ENCODE assay signal across 36 cellular contexts in genomic region chr6:33103776-33104175, GRCh38.
"Had no signal": no experiment of that assay in that cellular context is flagged by ENCODE, and none has a peak within 500 bp of the region (broad histone marks: within the 10 kb centered on the region; RNA-seq: fewer than 3 reads in every experiment).

No MANE protein-coding gene starts in this region.

- H3K4me1 Mint-ChIP-seq: activated naive CD4-positive, alpha-beta T cell treated with anti-CD3 and anti-CD28 coated beads, Interleukin-2, amount 10 ng/mL, durations not matched to agents 7 days and 5 days; activated naive CD4-positive, alpha-beta T cell treated with anti-CD3 and anti-CD28 coated beads, Interleukin-2, amount 50 U/mL, for 24 hours; activated naive CD8-positive, alpha-beta T cell treated with anti-CD3 and anti-CD28 coated beads for 36 hours; activated naive CD8-positive, alpha-beta T cell treated with anti-CD3 and anti-CD28 coated beads, Interleukin-2, amount 50 U/mL, for 24 hours; brain; central memory CD8-positive, alpha-beta T cell had no signal

- H3K36me3 Mint-ChIP-seq: brain had no signal

- H3K27ac ChIP-seq: adrenal gland, ascending aorta, body of pancreas, brain microvascular endothelial cell, breast epithelium, cardiac muscle cell had no signal

- ATAC-seq: activated naive CD4-positive, alpha-beta T cell treated with anti-CD3 and anti-CD28 coated beads, Interleukin-2, amount 50 U/mL, for 72 hours; activated naive CD8-positive, alpha-beta T cell treated with anti-CD3 and anti-CD28 coated beads, Interleukin-2, amount 50 U/mL, for 24 hours; activated T-cell treated with anti-CD3 and anti-CD28 coated beads, Interleukin-2, amount 50 U/mL, for 4 hours; activated T-cell treated with anti-CD3 and anti-CD28 coated beads, Interleukin-2, amount 50 U/mL, for 72 hours; activated T-helper 17 cell treated with anti-CD3 and anti-CD28 coated beads, Interleukin-2, amount 50 U/mL, for 72 hours; body of pancreas had no signal

- H3K27me3 ChIP-seq: ascending aorta, body of pancreas, brain microvascular endothelial cell, breast epithelium had no signal

- H3K4me3 ChIP-seq: adrenal gland, ascending aorta, body of pancreas, breast epithelium, cardiac muscle cell had no signal

- H3K27ac Mint-ChIP-seq: activated naive CD4-positive, alpha-beta T cell treated with anti-CD3 and anti-CD28 coated beads for 36 hours; activated naive CD4-positive, alpha-beta T cell treated with anti-CD3 and anti-CD28 coated beads, Interleukin-2, amount 10 ng/mL, durations not matched to agents 7 days and 5 days; activated naive CD4-positive, alpha-beta T cell treated with anti-CD3 and anti-CD28 coated beads, Interleukin-2, amount 50 U/mL, for 24 hours; activated naive CD4-positive, alpha-beta T cell treated with anti-CD3 and anti-CD28 coated beads, Interleukin-2, amount 50 U/mL, for 72 hours; activated naive CD8-positive, alpha-beta T cell; activated naive CD8-positive, alpha-beta T cell treated with anti-CD3 and anti-CD28 coated beads for 36 hours; activated naive CD8-positive, alpha-beta T cell treated with anti-CD3 and anti-CD28 coated beads, Interleukin-2, amount 10 ng/mL, durations not matched to agents 7 days and 5 days; activated naive CD8-positive, alpha-beta T cell treated with anti-CD3 and anti-CD28 coated beads, Interleukin-2, amount 50 U/mL, for 24 hours; activated T-cell treated with anti-CD3 and anti-CD28 coated beads, Interleukin-2, amount 50 U/mL, for 24 hours; activated T-cell treated with anti-CD3 and anti-CD28 coated beads, Interleukin-2, amount 50 U/mL, for 72 hours; activated T-helper 1 cell treated with anti-CD3 and anti-CD28 coated beads, Interleukin-12 subunit alpha, Interleukin-12 subunit beta, Interleukin-2, Interleukin-4 antibody, amounts not matched to agents 30 ng/mL and 10 ng/mL and 1 ng/mL, durations not matched to agents 14 hours and 24 hours and 36 hours; activated T-helper 17 cell treated with anti-CD3 and anti-CD28 coated beads, Interleukin-2, amount 50 U/mL, for 72 hours; activated T-helper 2 cell treated with anti-CD3 and anti-CD28 coated beads, Interferon-gamma antibody, Interleukin-2, Interleukin-4, amounts not matched to agents 10 μg/mL and 5 μg/mL and 100 μg/mL, durations not matched to agents 14 hours and 24 hours and 36 hours; brain had no signal

- H3K4me1 ChIP-seq: adrenal gland, ascending aorta, body of pancreas, breast epithelium had no signal

- H3K36me3 ChIP-seq: adrenal gland, ascending aorta, brain microvascular endothelial cell, breast epithelium, cardiac muscle cell had no signal

- H3K4me3 Mint-ChIP-seq: activated naive CD4-positive, alpha-beta T cell treated with anti-CD3 and anti-CD28 coated beads for 36 hours; activated naive CD4-positive, alpha-beta T cell treated with anti-CD3 and anti-CD28 coated beads, Interleukin-2, amount 10 ng/mL, durations not matched to agents 7 days and 5 days; activated naive CD4-positive, alpha-beta T cell treated with anti-CD3 and anti-CD28 coated beads, Interleukin-2, amount 50 U/mL, for 24 hours; activated naive CD8-positive, alpha-beta T cell; activated naive CD8-positive, alpha-beta T cell treated with anti-CD3 and anti-CD28 coated beads for 36 hours; activated naive CD8-positive, alpha-beta T cell treated with anti-CD3 and anti-CD28 coated beads, Interleukin-2, amount 10 ng/mL, durations not matched to agents 7 days and 5 days; activated naive CD8-positive, alpha-beta T cell treated with anti-CD3 and anti-CD28 coated beads, Interleukin-2, amount 50 U/mL, for 24 hours; activated T-cell treated with anti-CD3 and anti-CD28 coated beads, Interleukin-2, amount 50 U/mL, for 24 hours; activated T-cell treated with anti-CD3 and anti-CD28 coated beads, Interleukin-2, amount 50 U/mL, for 4 hours; activated T-cell treated with anti-CD3 and anti-CD28 coated beads, Interleukin-2, amount 50 U/mL, for 72 hours; activated T-helper 1 cell treated with anti-CD3 and anti-CD28 coated beads, Interleukin-12 subunit alpha, Interleukin-12 subunit beta, Interleukin-2, Interleukin-4 antibody, amounts not matched to agents 30 ng/mL and 10 ng/mL and 1 ng/mL, durations not matched to agents 14 hours and 24 hours and 36 hours; activated T-helper 17 cell treated with anti-CD3 and anti-CD28 coated beads, Interleukin-2, amount 50 U/mL, for 72 hours; brain; central memory CD8-positive, alpha-beta T cell had no signal

- DNase-seq: activated effector memory CD4-positive, alpha-beta T cell treated with anti-CD3 and anti-CD28 coated beads, Interleukin-2, amount 50 U/mL, for 16 hours; activated effector memory CD4-positive, alpha-beta T cell treated with Interleukin-2 at 50 U/mL for 16 hours; activated gamma-delta T cell; activated gamma-delta T cell treated with Interleukin-2 at 50 U/mL for 16 hours; activated naive CD4-positive, alpha-beta T cell; activated naive CD4-positive, alpha-beta T cell treated with anti-CD3 and anti-CD28 coated beads for 36 hours; activated naive CD4-positive, alpha-beta T cell treated with anti-CD3 and anti-CD28 coated beads, Interleukin-2, amount 10 ng/mL, durations not matched to agents 7 days and 5 days; activated naive CD4-positive, alpha-beta T cell treated with anti-CD3 and anti-CD28 coated beads, Interleukin-2, amount 50 U/mL, for 16 hours; activated naive CD8-positive, alpha-beta T cell treated with anti-CD3 and anti-CD28 coated beads for 36 hours; activated naive CD8-positive, alpha-beta T cell treated with anti-CD3 and anti-CD28 coated beads, Interleukin-2, amount 10 ng/mL, durations not matched to agents 7 days and 5 days; activated naive CD8-positive, alpha-beta T cell treated with anti-CD3 and anti-CD28 coated beads, Interleukin-2, amount 50 U/mL, for 24 hours; activated T-cell treated with anti-CD3 and anti-CD28 coated beads, Interleukin-2, amount 50 U/mL, for 1 hour; activated T-cell treated with anti-CD3 and anti-CD28 coated beads, Interleukin-2, amount 50 U/mL, for 24 hours; activated T-cell treated with anti-CD3 and anti-CD28 coated beads, Interleukin-2, amount 50 U/mL, for 4 hours; activated T-cell treated with anti-CD3 and anti-CD28 coated beads, Interleukin-2, amount 50 U/mL, for 48 hours; activated T-cell treated with anti-CD3 and anti-CD28 coated beads, Interleukin-2, amount 50 U/mL, for 72 hours; adrenal gland; amniotic stem cell; amygdala; anterior cingulate cortex; body of pancreas; brain microvascular endothelial cell; caudate nucleus; central memory CD4-positive, alpha-beta T cell; cerebellar nuclear complex had no signal
